8 cellular contexts compared by ENCODE assay signal in the genomic region with DNA sequence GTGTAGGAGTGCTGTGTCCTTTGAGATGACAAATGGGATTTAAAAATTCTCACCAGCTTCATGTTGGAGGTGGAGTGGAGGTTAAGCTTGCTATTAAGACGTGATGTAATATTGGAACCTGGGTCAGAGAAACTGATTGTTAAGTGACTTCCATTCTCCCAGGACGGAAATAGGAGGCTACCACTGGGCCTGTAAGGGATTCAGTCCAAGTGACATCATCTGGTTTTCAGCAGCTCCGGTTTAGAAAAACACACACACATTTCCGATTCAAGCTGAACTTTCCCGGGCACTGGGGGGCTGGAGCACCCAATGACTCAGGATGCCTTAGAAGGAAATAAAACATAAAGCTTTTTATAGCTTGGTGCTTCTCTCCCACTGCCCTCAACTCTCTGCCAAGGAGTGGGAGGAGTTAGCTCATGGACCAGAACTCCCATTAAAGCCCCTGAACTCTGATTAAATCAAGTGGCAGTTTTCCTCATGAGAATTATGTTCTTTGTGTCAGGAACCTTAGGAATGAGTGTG. TPM values are rescaled to one million over a fixed set of nuclear protein-coding genes. Genes with fewer than 3 reads are reported as not detected.
DNase-seq lines count a peak whose midpoint lies in the region; ATAC-seq and TF ChIP-seq lines count a peak whose summit lies in the region.

No MANE protein-coding gene starts in this region.

- H3K27ac ChIP-seq in rectal smooth muscle tissue (ENCODE audit: low read depth, low read length), result peak overlapping the region; percentile 83

- no peak overlapping the region for H3K4me3 ChIP-seq in rectal smooth muscle tissue (ENCODE audit: low read length)

- in situ Hi-C loops in GM13976 (cut with MboI; ENCODE audit: low sequenced_read_pairs, unreplicated experiment), result no loop called here

- H3K9ac ChIP-seq in rectal smooth muscle tissue (ENCODE audit: low read length), result no peak overlapping the region

- DNase-seq in Daoy (ENCODE audit: low read depth) (peak; percentile 97), foreskin melanocyte (peak; percentile 71), GM13976 (ENCODE audit: low spot score) (no peak), retina (no peak)

- no peaks in the 10 kb centered on the region for H3K27me3 ChIP-seq in rectal smooth muscle tissue (ENCODE audit: control insufficient read depth, insufficient read depth, low read length)

- TF ChIP-seq CTCF in GM13976 (IDR thresholded peaks at IDR 0.05; ENCODE audit: borderline replicate concordance, control extremely low read depth, extremely low read depth, insufficient read depth, missing control alignments), result no peak

- peaks cover 42% of the 10 kb centered on the region for H3K4me1 ChIP-seq in rectal smooth muscle tissue (ENCODE audit: control insufficient read depth, insufficient read depth, low read length)

- H3K36me3 ChIP-seq in rectal smooth muscle tissue (ENCODE audit: control insufficient read depth, insufficient read depth, low read length), result peaks cover 12% of the 10 kb centered on the region

- ATAC-seq in SK-N-SH treated with all-trans-retinoic acid at 6 μM for 48 hours, result peak; percentile 91
- no peak for ATAC-seq in GM19351 (IDR thresholded peaks at IDR 0.05; ENCODE audit: unreplicated experiment)
- no peak for ATAC-seq in GM19035 (IDR thresholded peaks at IDR 0.05; ENCODE audit: unreplicated experiment)

TF ChIP-seq in SK-N-SH treated with all-trans-retinoic acid at 6 μM for 48 hours, 23 proteins besides CTCF, POLR2A, EP300 and RAD21:
- TF ChIP-seq, protein P1, sequence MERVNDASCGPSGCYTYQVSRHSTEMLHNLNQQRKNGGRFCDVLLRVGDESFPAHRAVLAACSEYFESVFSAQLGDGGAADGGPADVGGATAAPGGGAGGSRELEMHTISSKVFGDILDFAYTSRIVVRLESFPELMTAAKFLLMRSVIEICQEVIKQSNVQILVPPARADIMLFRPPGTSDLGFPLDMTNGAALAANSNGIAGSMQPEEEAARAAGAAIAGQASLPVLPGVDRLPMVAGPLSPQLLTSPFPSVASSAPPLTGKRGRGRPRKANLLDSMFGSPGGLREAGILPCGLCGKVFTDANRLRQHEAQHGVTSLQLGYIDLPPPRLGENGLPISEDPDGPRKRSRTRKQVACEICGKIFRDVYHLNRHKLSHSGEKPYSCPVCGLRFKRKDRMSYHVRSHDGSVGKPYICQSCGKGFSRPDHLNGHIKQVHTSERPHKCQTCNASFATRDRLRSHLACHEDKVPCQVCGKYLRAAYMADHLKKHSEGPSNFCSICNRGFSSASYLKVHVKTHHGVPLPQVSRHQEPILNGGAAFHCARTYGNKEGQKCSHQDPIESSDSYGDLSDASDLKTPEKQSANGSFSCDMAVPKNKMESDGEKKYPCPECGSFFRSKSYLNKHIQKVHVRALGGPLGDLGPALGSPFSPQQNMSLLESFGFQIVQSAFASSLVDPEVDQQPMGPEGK (CRISPR knock-in tag; IDR thresholded peaks at IDR 0.05; ENCODE audit: borderline replicate concordance), result 0 out of 2 replicates have a peak, but pooled peaks have one; percentile 12
- TF ChIP-seq ZC3H10 (CRISPR knock-in tag; IDR thresholded peaks at IDR 0.05), result no peak
- 0 out of 2 replicates have a peak, but pooled peaks have one; percentile 6 for TF ChIP-seq ISL1 (CRISPR knock-in tag; IDR thresholded peaks at IDR 0.05)
- TF ChIP-seq ZNF8 (CRISPR knock-in tag; IDR thresholded peaks at IDR 0.05), result no peak
- no peak for TF ChIP-seq ZNF70 (CRISPR knock-in tag; IDR thresholded peaks at IDR 0.05)
- TF ChIP-seq BACH2 (CRISPR knock-in tag; IDR thresholded peaks at IDR 0.05; ENCODE audit: borderline replicate concordance), result no peak
- TF ChIP-seq ESRRG (CRISPR knock-in tag; IDR thresholded peaks at IDR 0.05), result no peak
- TF ChIP-seq, protein P2, sequence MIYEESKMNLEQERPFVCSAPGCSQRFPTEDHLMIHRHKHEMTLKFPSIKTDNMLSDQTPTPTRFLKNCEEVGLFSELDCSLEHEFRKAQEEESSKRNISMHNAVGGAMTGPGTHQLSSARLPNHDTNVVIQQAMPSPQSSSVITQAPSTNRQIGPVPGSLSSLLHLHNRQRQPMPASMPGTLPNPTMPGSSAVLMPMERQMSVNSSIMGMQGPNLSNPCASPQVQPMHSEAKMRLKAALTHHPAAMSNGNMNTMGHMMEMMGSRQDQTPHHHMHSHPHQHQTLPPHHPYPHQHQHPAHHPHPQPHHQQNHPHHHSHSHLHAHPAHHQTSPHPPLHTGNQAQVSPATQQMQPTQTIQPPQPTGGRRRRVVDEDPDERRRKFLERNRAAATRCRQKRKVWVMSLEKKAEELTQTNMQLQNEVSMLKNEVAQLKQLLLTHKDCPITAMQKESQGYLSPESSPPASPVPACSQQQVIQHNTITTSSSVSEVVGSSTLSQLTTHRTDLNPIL (CRISPR knock-in tag; IDR thresholded peaks at IDR 0.05; ENCODE audit: low read depth), result no peak; the same call in 1 of the 2 replicates
- TF ChIP-seq TCF4 (CRISPR knock-in tag; IDR thresholded peaks at IDR 0.05; ENCODE audit: borderline replicate concordance), result no peak
- TF ChIP-seq CSDC2 (CRISPR knock-in tag; IDR thresholded peaks at IDR 0.05), result no peak
- TF ChIP-seq SNAI2 (CRISPR knock-in tag; IDR thresholded peaks at IDR 0.05), result no peak
- no peak for TF ChIP-seq OSR1 (CRISPR knock-in tag; IDR thresholded peaks at IDR 0.05)
TF ChIP-seq in SK-N-SH treated with all-trans-retinoic acid at 6 μM for 48 hours: peak in this region for 2.

RNA-seq across cellular contexts. Expression of a gene that starts 12.4 kb away (rescaled TPM):
- total RNA-seq in Daoy (2014; rRNA removed; shearing (Covaris generic)), result 318 and 490 TPM in 2 replicates

Comparison
In these comparisons a context has a peak if more than half of its experiments do, and no peak if none do; other contexts are left out.
1. DNase-seq: peak in Daoy (single experiment) and foreskin melanocyte (single experiment); none in GM13976 (single experiment) and retina (single experiment).